Comparison of ENCODE assay signal across 19 cellular contexts in genomic region chr2:221109552-221109951, GRCh38.
DNase-seq lines count a peak whose midpoint lies in the region; ATAC-seq and TF ChIP-seq lines count a peak whose summit lies in the region.
"Had no signal": no experiment of that assay in that cellular context is flagged by ENCODE, and none has a peak within 500 bp of the region (broad histone marks: within the 10 kb centered on the region; RNA-seq: fewer than 3 reads in every experiment).

No MANE protein-coding gene starts in this region.

- peaks cover 3% of the 10 kb centered on the region for H3K27me3 Mint-ChIP-seq in activated CD4-positive, alpha-beta memory T cell treated with anti-CD3 and anti-CD28 coated beads for 36 hours

- peaks cover 3% of the 10 kb centered on the region for H3K9me3 Mint-ChIP-seq in activated CD4-positive, alpha-beta memory T cell treated with anti-CD3 and anti-CD28 coated beads for 36 hours

- in situ Hi-C loops in Caki2 (cut with HindIII; ENCODE audit: low pct_unique_long_range_greater_than_20kb, low sequenced_read_pairs), result no loop called here

- H3K4me3 Mint-ChIP-seq in activated CD4-positive, alpha-beta memory T cell treated with anti-CD3 and anti-CD28 coated beads for 36 hours, result no peak overlapping the region

- no peaks in the 10 kb centered on the region for H3K4me1 Mint-ChIP-seq in activated CD4-positive, alpha-beta memory T cell treated with anti-CD3 and anti-CD28 coated beads for 36 hours (ENCODE audit: low read depth)

- peak; percentile 74 for ATAC-seq in GM19468 (IDR thresholded peaks at IDR 0.05; ENCODE audit: extremely low read depth, unreplicated experiment)
- ATAC-seq in HG03139 (IDR thresholded peaks at IDR 0.05; ENCODE audit: unreplicated experiment), result peak; percentile 67
- peak; percentile 79 for ATAC-seq in HG03558 (IDR thresholded peaks at IDR 0.05; ENCODE audit: extremely low read depth, unreplicated experiment)
- no peak for ATAC-seq in left colon

- no peak overlapping the region for H3K27ac Mint-ChIP-seq in activated CD4-positive, alpha-beta memory T cell treated with anti-CD3 and anti-CD28 coated beads for 36 hours

- no peak for TF ChIP-seq CTCF in coronary artery (IDR thresholded peaks at IDR 0.05)

- H3K4me3 ChIP-seq in coronary artery, result no peak overlapping the region

- H3K27ac ChIP-seq in coronary artery, result no peak overlapping the region
- H3K27ac ChIP-seq: 22Rv1, C4-2B had no signal

- CTCF ChIA-PET in activated CD4-positive, alpha-beta memory T cell treated with anti-CD3 and anti-CD28 coated beads for 36 hours (lab: Charles Lee), result no interaction called here

- no peaks in the 10 kb centered on the region for H3K36me3 Mint-ChIP-seq in activated CD4-positive, alpha-beta memory T cell treated with anti-CD3 and anti-CD28 coated beads for 36 hours

- DNase-seq in Caki2 (ENCODE audit: low read depth) (peak; percentile 51), left colon (no peak), amniotic stem cell (lab: John Stamatoyannopoulos, UW) (no peak), coronary artery (ENCODE audit: low spot score) (no peak)
- DNase-seq in activated CD4-positive, alpha-beta memory T cell treated with anti-CD3 and anti-CD28 coated beads for 36 hours, result no peak
- DNase-seq: AML-193, DMS79 treated with DMSO at 0.1 percent for 48 hours, H7, KG1, MV-4-11, NCI-H187, NCI-H2227 treated with DMSO at 0.1 percent for 48 hours, NCI-H510A treated with DMSO at 0.1 percent for 48 hours, T-helper 1 cell had no signal

- intact Hi-C loops in left colon (cut with DNase I, micrococcal nuclease), result no loop called here
- intact Hi-C loops in activated CD4-positive, alpha-beta memory T cell treated with anti-CD3 and anti-CD28 coated beads for 36 hours (cut with micrococcal nuclease), result loop anchor here (10.0 kb wide), 1 partner anchor 465 kb away; the partner anchor contains the start of gene EPHA4

- POLR2A ChIA-PET in activated CD4-positive, alpha-beta memory T cell treated with anti-CD3 and anti-CD28 coated beads for 36 hours (lab: Charles Lee), result no interaction called here
